Comparison of ENCODE assay signal across 26 cellular contexts in genomic region chr1:87765686-87766085, GRCh38.
DNase-seq lines count a peak whose midpoint lies in the region; ATAC-seq, FAIRE-seq and TF ChIP-seq lines count a peak whose summit lies in the region.
"Had no signal": no experiment of that assay in that cellular context is flagged by ENCODE, and none has a peak within 500 bp of the region (broad histone marks: within the 10 kb centered on the region; RNA-seq: fewer than 3 reads in every experiment).

No MANE protein-coding gene starts in this region.

- H3K36me3 ChIP-seq in ACC112 (ENCODE audit: insufficient read depth, low read length) (0 out of 2 replicates have a peak, but pooled peaks cover 6% of the 10 kb centered on the region), kidney (ENCODE audit: control insufficient read depth in 1 of 2, insufficient read depth in 2 of 2, low read length in 2 of 2) (no peaks in the 10 kb centered on the region)
- H3K36me3 ChIP-seq: ascending aorta, heart right ventricle, neural progenitor cell, stomach, upper lobe of left lung had no signal

- no peaks in the 10 kb centered on the region for H3K9me3 ChIP-seq in kidney (ENCODE audit: control insufficient read depth in 1 of 2, low read length in 2 of 2)
- H3K9me3 ChIP-seq: upper lobe of left lung had no signal

- TF ChIP-seq CTCF in choroid plexus epithelial cell (conservative IDR thresholded peaks at IDR 0.05; ENCODE audit: low read depth, low read length) (no peak), kidney (IDR thresholded peaks at IDR 0.05; ENCODE audit: borderline replicate concordance, extremely low read depth, insufficient read depth) (no peak)

- H2AFZ ChIP-seq in ACC112 (ENCODE audit: low read length, unreplicated experiment), result peak overlapping the region; percentile 71
- H2AFZ ChIP-seq: neural progenitor cell had no signal

- no peaks in the 10 kb centered on the region for H3K79me2 ChIP-seq in ACC112 (ENCODE audit: control insufficient read depth, insufficient read depth, low read length, unreplicated experiment)

- H3K4me3 ChIP-seq in ACC112 (ENCODE audit: low read depth, low read length) (no peak overlapping the region), choroid plexus epithelial cell (ENCODE audit: low read depth, low read length) (no peak overlapping the region), kidney (ENCODE audit: low read length in 2 of 2) (no peak overlapping the region)
- H3K4me3 ChIP-seq: ascending aorta, heart right ventricle, mucosa of descending colon, neural progenitor cell, stomach, upper lobe of left lung had no signal

- H3K4me3 Mint-ChIP-seq in effector memory CD8-positive, alpha-beta T cell, result no peak overlapping the region
- no peak overlapping the region for H3K4me3 Mint-ChIP-seq in stimulated activated effector memory CD8-positive, alpha-beta T cell treated with anti-CD3 and anti-CD28 coated beads, Interleukin-12 subunit alpha, Interleukin-12 subunit beta, amount 100 ng/mL, for 72 hours
- H3K4me3 Mint-ChIP-seq: activated CD8-positive, alpha-beta T cell treated with anti-CD3 and anti-CD28 coated beads, Interleukin-2, amount 10 ng/mL, durations not matched to agents 7 days and 5 days; activated naive CD4-positive, alpha-beta T cell treated with anti-CD3 and anti-CD28 coated beads, Interleukin-2, amount 10 ng/mL, durations not matched to agents 7 days and 5 days; activated T-cell treated with anti-CD3 and anti-CD28 coated beads, Interleukin-2, amount 50 U/mL, for 4 hours; CD14-positive monocyte; neural progenitor cell had no signal

- FAIRE-seq in kidney (lab: Jason Lieb, UNC), result peak; percentile 80
- FAIRE-seq: H1 had no signal

- H3K27ac Mint-ChIP-seq in effector memory CD8-positive, alpha-beta T cell, result no peak overlapping the region
- no peak overlapping the region for H3K27ac Mint-ChIP-seq in stimulated activated effector memory CD8-positive, alpha-beta T cell treated with anti-CD3 and anti-CD28 coated beads, Interleukin-12 subunit alpha, Interleukin-12 subunit beta, amount 100 ng/mL, for 72 hours
- H3K27ac Mint-ChIP-seq: activated CD8-positive, alpha-beta T cell treated with anti-CD3 and anti-CD28 coated beads, Interleukin-2, amount 10 ng/mL, durations not matched to agents 7 days and 5 days; activated naive CD4-positive, alpha-beta T cell treated with anti-CD3 and anti-CD28 coated beads, Interleukin-2, amount 10 ng/mL, durations not matched to agents 7 days and 5 days had no signal

- peak; percentile 60 for DNase-seq in HCEC 1CT
- peak; percentile 67 for DNase-seq in choroid plexus epithelial cell (ENCODE audit: low read depth)
- DNase-seq in kidney, result no peak
- no peak for DNase-seq in NCI-H345 (lab: John Stamatoyannopoulos, UW)
- DNase-seq in effector memory CD8-positive, alpha-beta T cell, result no peak
- no peak for DNase-seq in DMS79 treated with DMSO at 0.1 percent for 48 hours (lab: John Stamatoyannopoulos, UW)
- no peak for DNase-seq in stimulated activated effector memory CD8-positive, alpha-beta T cell treated with anti-CD3 and anti-CD28 coated beads, Interleukin-12 subunit alpha, Interleukin-12 subunit beta, amount 100 ng/mL, for 72 hours (ENCODE audit: low spot score in 2 of 2)
- DNase-seq: activated CD4-positive, CD25-positive, alpha-beta regulatory T cell; activated CD8-positive, alpha-beta T cell treated with anti-CD3 and anti-CD28 coated beads, Interleukin-2, amount 10 ng/mL, durations not matched to agents 7 days and 5 days; activated naive CD4-positive, alpha-beta T cell treated with anti-CD3 and anti-CD28 coated beads, Interleukin-2, amount 10 ng/mL, durations not matched to agents 7 days and 5 days; activated T-cell treated with anti-CD3 and anti-CD28 coated beads, Interleukin-2, amount 50 U/mL, for 4 hours; effector CD4-positive, alpha-beta T cell; heart right ventricle; left ventricle myocardium superior; mucosa of descending colon; NCI-H1092; NCI-H2029 treated with DMSO at 0.1 percent for 48 hours; NCI-H446 treated with DMSO at 0.1 percent for 48 hours; stimulated activated CD4-positive, alpha-beta T cell treated with anti-CD3 and anti-CD28 coated beads, Interleukin-4, amount 100 ng/mL, for 24 hours; stomach; upper lobe of left lung had no signal

- no peaks in the 10 kb centered on the region for H3K4me1 Mint-ChIP-seq in effector memory CD8-positive, alpha-beta T cell (ENCODE audit: low read depth in 2 of 2)
- no peaks in the 10 kb centered on the region for H3K4me1 Mint-ChIP-seq in stimulated activated effector memory CD8-positive, alpha-beta T cell treated with anti-CD3 and anti-CD28 coated beads, Interleukin-12 subunit alpha, Interleukin-12 subunit beta, amount 100 ng/mL, for 72 hours
- H3K4me1 Mint-ChIP-seq: activated naive CD4-positive, alpha-beta T cell treated with anti-CD3 and anti-CD28 coated beads, Interleukin-2, amount 10 ng/mL, durations not matched to agents 7 days and 5 days; CD14-positive monocyte had no signal

- ATAC-seq in effector memory CD8-positive, alpha-beta T cell (replicated peaks), result no peak
- no peak for ATAC-seq in stimulated activated effector memory CD8-positive, alpha-beta T cell treated with anti-CD3 and anti-CD28 coated beads, Interleukin-12 subunit alpha, Interleukin-12 subunit beta, amount 100 ng/mL, for 72 hours
- ATAC-seq: activated CD8-positive, alpha-beta T cell treated with anti-CD3 and anti-CD28 coated beads, Interleukin-2, amount 10 ng/mL, durations not matched to agents 7 days and 5 days; activated T-cell treated with anti-CD3 and anti-CD28 coated beads, Interleukin-2, amount 50 U/mL, for 4 hours; heart right ventricle; left ventricle myocardium superior; mucosa of descending colon had no signal

- H3K4me1 ChIP-seq in ACC112 (ENCODE audit: control insufficient read depth, insufficient read depth, low read length, unreplicated experiment), result peaks cover 27% of the 10 kb centered on the region
- H3K4me1 ChIP-seq in kidney (ENCODE audit: control insufficient read depth in 1 of 2, insufficient read depth in 1 of 2, low read depth in 1 of 2, low read length in 2 of 2), result no peaks in the 10 kb centered on the region
- H3K4me1 ChIP-seq: ascending aorta, heart right ventricle, neural progenitor cell had no signal

- H3K27ac ChIP-seq in ACC112 (ENCODE audit: low read depth, low read length), result peak overlapping the region; percentile 78
- no peak overlapping the region for H3K27ac ChIP-seq in kidney (ENCODE audit: low read depth in 2 of 2, low read length in 2 of 2)
- H3K27ac ChIP-seq: ascending aorta, heart right ventricle, neural progenitor cell, stomach, upper lobe of left lung had no signal

- H3K36me3 Mint-ChIP-seq in effector memory CD8-positive, alpha-beta T cell (ENCODE audit: insufficient read depth), result no peaks in the 10 kb centered on the region
- H3K36me3 Mint-ChIP-seq in stimulated activated effector memory CD8-positive, alpha-beta T cell treated with anti-CD3 and anti-CD28 coated beads, Interleukin-12 subunit alpha, Interleukin-12 subunit beta, amount 100 ng/mL, for 72 hours, result no peaks in the 10 kb centered on the region
- H3K36me3 Mint-ChIP-seq: activated naive CD4-positive, alpha-beta T cell treated with anti-CD3 and anti-CD28 coated beads, Interleukin-2, amount 10 ng/mL, durations not matched to agents 7 days and 5 days; CD14-positive monocyte; neural progenitor cell had no signal

- no peak overlapping the region for H3K9ac ChIP-seq in kidney (ENCODE audit: low read length in 2 of 2)
- H3K9ac ChIP-seq: neural progenitor cell had no signal

- no peaks in the 10 kb centered on the region for H3K9me3 Mint-ChIP-seq in effector memory CD8-positive, alpha-beta T cell
- peaks cover 5% of the 10 kb centered on the region for H3K9me3 Mint-ChIP-seq in stimulated activated effector memory CD8-positive, alpha-beta T cell treated with anti-CD3 and anti-CD28 coated beads, Interleukin-12 subunit alpha, Interleukin-12 subunit beta, amount 100 ng/mL, for 72 hours
- H3K9me3 Mint-ChIP-seq: activated naive CD4-positive, alpha-beta T cell treated with anti-CD3 and anti-CD28 coated beads, Interleukin-2, amount 10 ng/mL, durations not matched to agents 7 days and 5 days; activated T-cell treated with anti-CD3 and anti-CD28 coated beads, Interleukin-2, amount 50 U/mL, for 4 hours had no signal

- intact Hi-C loops in kidney (cut with DNase I), result no loop called here

- H3K27me3 ChIP-seq in ACC112 (ENCODE audit: insufficient read depth, low read length), result no peaks in the 10 kb centered on the region
- H3K27me3 ChIP-seq: ascending aorta, heart right ventricle, neural progenitor cell, stomach, upper lobe of left lung had no signal

- peaks cover 6 to 12% of the 10 kb centered on the region in 2 donors for H3K27me3 Mint-ChIP-seq in effector memory CD8-positive, alpha-beta T cell

Comparison
In these comparisons a context has a peak if more than half of its experiments do, and no peak if none do; other contexts are left out.
1. DNase-seq: peak in HCEC 1CT (single experiment) and choroid plexus epithelial cell (single experiment); none in kidney (single experiment), NCI-H345 (single experiment), effector memory CD8-positive, alpha-beta T cell (0 of 3), DMS79 treated with DMSO at 0.1 percent for 48 hours (single experiment) and stimulated activated effector memory CD8-positive, alpha-beta T cell treated with anti-CD3 and anti-CD28 coated beads, Interleukin-12 subunit alpha, Interleukin-12 subunit beta, amount 100 ng/mL, for 72 hours (0 of 2).